9 cellular contexts compared by ENCODE assay signal in the genomic region with DNA sequence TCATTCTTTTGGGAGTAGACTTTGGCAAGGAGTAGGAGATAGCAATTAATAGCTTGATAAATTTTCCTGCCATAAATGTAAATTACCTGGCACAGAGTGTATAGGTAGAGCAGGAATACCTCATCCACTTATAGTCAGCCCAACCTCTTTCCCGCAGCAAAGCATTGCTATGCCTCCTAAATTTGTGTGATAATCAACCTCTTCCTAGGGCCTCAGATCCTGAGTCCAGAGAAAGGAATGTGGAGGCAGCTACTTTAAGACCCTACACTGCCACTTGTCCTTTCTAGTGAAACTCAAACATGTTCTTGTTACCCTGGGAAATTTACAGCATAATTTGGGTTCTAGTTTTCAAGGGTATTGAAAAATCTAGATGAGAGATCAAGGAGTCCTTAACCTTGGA.
"Had no signal": no experiment of that assay in that cellular context is flagged by ENCODE, and none has a peak within 500 bp of the region (broad histone marks: within the 10 kb centered on the region; RNA-seq: fewer than 3 reads in every experiment).

No MANE protein-coding gene starts in this region.

- ATAC-seq: HCT116, HepG2 had no signal

- H3K27me3 Mint-ChIP-seq: IgD-negative memory B cell had no signal

- H3K4me3 ChIP-seq: HAP-1 had no signal

- DNase-seq: GOT3, H7, HFFc6, KBM-7 had no signal

- H3K4me3 Mint-ChIP-seq: HFFc6, IgD-negative memory B cell had no signal

- H3K36me3 Mint-ChIP-seq: IgD-negative memory B cell had no signal

- H3K4me1 ChIP-seq: HAP-1 had no signal

- H3K9me3 ChIP-seq: HAP-1 had no signal

- H3K27ac ChIP-seq: HL-60 had no signal

- H3K36me3 ChIP-seq: HAP-1 had no signal

- H3K27ac Mint-ChIP-seq: HFFc6, IgD-negative memory B cell had no signal
